In the genomic region with DNA sequence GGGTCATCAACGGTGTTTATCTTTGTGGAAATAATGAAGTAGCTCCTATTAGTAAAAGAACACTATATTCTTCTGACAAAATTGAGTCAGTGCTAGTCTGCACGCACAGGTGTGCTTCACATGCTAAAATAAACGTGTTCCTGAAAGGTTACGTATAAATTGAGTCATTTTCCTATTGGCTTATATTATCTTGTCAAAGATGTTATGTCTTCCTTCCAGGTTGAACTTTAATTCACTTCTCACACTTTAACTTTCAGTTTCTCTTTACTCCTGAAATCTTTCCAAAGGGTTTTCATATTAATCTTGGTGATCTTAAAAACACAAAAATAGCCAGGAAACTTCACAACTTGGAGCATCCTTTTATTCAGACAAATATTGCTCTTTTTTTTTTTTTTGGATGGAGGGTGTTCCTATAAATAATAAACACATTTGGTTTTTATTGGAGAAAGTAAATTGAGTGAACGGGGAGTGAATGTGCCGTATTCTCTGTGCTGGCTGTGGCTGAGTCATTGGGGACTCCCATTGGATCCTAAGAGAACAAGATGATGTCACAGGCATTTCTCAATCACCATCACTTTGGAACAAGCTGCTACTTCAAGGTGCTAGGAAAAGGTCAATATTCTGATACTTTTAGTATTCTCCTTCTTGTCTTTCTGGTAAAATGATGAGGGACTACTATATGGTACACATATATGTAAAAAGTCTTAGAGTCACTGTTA, we compare ENCODE assay signal across 10 cellular contexts.
DNase-seq lines count a peak whose midpoint lies in the region; ATAC-seq, FAIRE-seq and TF ChIP-seq lines count a peak whose summit lies in the region.
"Had no signal": no experiment of that assay in that cellular context is flagged by ENCODE, and none has a peak within 500 bp of the region (broad histone marks: within the 10 kb centered on the region; RNA-seq: fewer than 3 reads in every experiment).

No MANE protein-coding gene starts in this region.

- H3K4me3 ChIP-seq in K562 (no peak overlapping the region), hepatocyte (no peak overlapping the region), subcutaneous abdominal adipose tissue (ENCODE audit: low read depth in 1 of 5, low read length in 5 of 5) (peak overlapping the region; percentile 44 to 52 (median 50))

- H3K36me3 ChIP-seq in K562 (ENCODE audit: control insufficient read depth, insufficient read depth, low read length), result no peaks in the 10 kb centered on the region
- no peaks in the 10 kb centered on the region for H3K36me3 ChIP-seq in hepatocyte (replicated peaks; ENCODE audit: insufficient read depth, low read depth)
- H3K36me3 ChIP-seq in subcutaneous abdominal adipose tissue (ENCODE audit: control insufficient read depth in 5 of 5, insufficient read depth in 5 of 5, low read length in 5 of 5), result no peaks in the 10 kb centered on the region

- BruUV-seq in K562 (replicated peaks; lab: Mats Ljungman, UMichigan), result no TSS peak

- H3K4me3 Mint-ChIP-seq in mesothelial cell of epicardium, result no peak overlapping the region
- no peak overlapping the region for H3K4me3 Mint-ChIP-seq in glutamatergic neuron (ENCODE audit: unreplicated experiment)

- no peak overlapping the region for H3K9ac ChIP-seq in K562 (ENCODE audit: insufficient read depth in 1 of 2, low read depth in 2 of 2, low read length in 2 of 2)
- H3K9ac ChIP-seq in subcutaneous abdominal adipose tissue (ENCODE audit: low read length in 5 of 5), result no peak overlapping the region

- H3K27me3 ChIP-seq in K562 (ENCODE audit: control insufficient read depth in 2 of 2, insufficient read depth in 2 of 2, low read length in 2 of 2) (no peaks in the 10 kb centered on the region), hepatocyte (no peaks in the 10 kb centered on the region), subcutaneous abdominal adipose tissue (ENCODE audit: control insufficient read depth in 5 of 5, insufficient read depth in 4 of 5, low read length in 5 of 5) (no peaks in the 10 kb centered on the region)

- TF ChIP-seq CTCF in K562 (IDR thresholded peaks at IDR 0.05 in 2 of 3, conservative IDR thresholded peaks at IDR 0.05 in 1 of 3; ENCODE audit: insufficient read depth in 2 of 3, low read depth in 1 of 3, low read length in 3 of 3) (no peak), hepatocyte (IDR thresholded peaks at IDR 0.05; ENCODE audit: poor library complexity) (no peak), mesothelial cell of epicardium (IDR thresholded peaks at IDR 0.05; ENCODE audit: unreplicated experiment) (no peak), glutamatergic neuron (IDR thresholded peaks at IDR 0.05; ENCODE audit: partially characterized antibody, unreplicated experiment) (no peak)

- FAIRE-seq in K562 (lab: Jason Lieb, UNC), result no peak
- FAIRE-seq: GM18507 had no signal

- DNase-seq in HT1080 (ENCODE audit: low read depth) (peak; percentile 75), K562 (ENCODE audit: extremely low read depth in 1 of 4, low spot score in 3 of 4) (peak in 1 of 4 experiments; percentile 20), hepatocyte (ENCODE audit: low spot score) (peak; percentile 61), mesothelial cell of epicardium (ENCODE audit: low spot score in 2 of 2, unreplicated experiment in 2 of 2) (no peak), glutamatergic neuron (no peak), AML-193 (lab: John Stamatoyannopoulos, UW) (no peak)
- DNase-seq: NCI-H526 treated with DMSO at 0.1 percent for 48 hours had no signal

- no peaks in the 10 kb centered on the region for H3K27me3 Mint-ChIP-seq in mesothelial cell of epicardium (ENCODE audit: low read depth)
- peaks cover 7% of the 10 kb centered on the region for H3K27me3 Mint-ChIP-seq in glutamatergic neuron (ENCODE audit: unreplicated experiment)

- no peaks in the 10 kb centered on the region for H4K20me1 ChIP-seq in K562 (replicated peaks; ENCODE audit: control insufficient read depth, insufficient read depth, low read length)
- H4K20me1 ChIP-seq in hepatocyte (ENCODE audit: insufficient read depth, poor library complexity, severe bottlenecking), result no peaks in the 10 kb centered on the region

- no peak for TF ChIP-seq POLR2A in K562 (conservative IDR thresholded peaks at IDR 0.05)

- H3K9me3 ChIP-seq in K562 (replicated peaks; ENCODE audit: control insufficient read depth, insufficient read depth, low read depth, low read length) (no peaks in the 10 kb centered on the region), hepatocyte (ENCODE audit: low read depth) (no peaks in the 10 kb centered on the region), subcutaneous abdominal adipose tissue (ENCODE audit: control insufficient read depth in 5 of 5, low read length in 5 of 5) (peaks cover 0 to 2% (median 0%) of the 10 kb centered on the region in 5 donors)

- TF ChIP-seq RAD21 in K562 (CRISPR knock-in tag; conservative IDR thresholded peaks at IDR 0.05 in 1 of 2, IDR thresholded peaks at IDR 0.05 in 1 of 2), result no peak

- no peaks in the 10 kb centered on the region for H3K9me1 ChIP-seq in K562 (ENCODE audit: control insufficient read depth, insufficient read depth, low read length)

- peaks cover 5% of the 10 kb centered on the region for H3K36me3 Mint-ChIP-seq in mesothelial cell of epicardium
- peaks cover 9% of the 10 kb centered on the region for H3K36me3 Mint-ChIP-seq in glutamatergic neuron (ENCODE audit: unreplicated experiment)

- H3K79me2 ChIP-seq in K562 (ENCODE audit: control insufficient read depth, insufficient read depth, low read length) (no peaks in the 10 kb centered on the region), hepatocyte (no peaks in the 10 kb centered on the region)

- H3K4me2 ChIP-seq in K562 (ENCODE audit: insufficient read depth, low read length) (peak overlapping the region; percentile 39; the same call in 1 of the 2 replicates), hepatocyte (peak overlapping the region; percentile 61)

- H3K27ac ChIP-seq in K562 (ENCODE audit: extremely low read depth, low read depth, low read length) (no peak overlapping the region), hepatocyte (peak overlapping the region; percentile 8), subcutaneous abdominal adipose tissue (ENCODE audit: low read depth, low read length) (peak overlapping the region; percentile 10)

- no peak for ATAC-seq in K562
- no peak for ATAC-seq in HG02884 (IDR thresholded peaks at IDR 0.05; ENCODE audit: unreplicated experiment)

- intact Hi-C loops in K562 (cut with micrococcal nuclease), result no loop called here

- H3K4me1 ChIP-seq in K562 (replicated peaks in 1 of 2; ENCODE audit: control insufficient read depth in 2 of 2, insufficient read depth in 2 of 2, low read length in 2 of 2), result peaks cover 0 to 7% of the 10 kb centered on the region in 2 experiments; a peak in 1 of 5 replicates
- peaks cover 14% of the 10 kb centered on the region for H3K4me1 ChIP-seq in hepatocyte (ENCODE audit: insufficient read depth)
- H3K4me1 ChIP-seq in subcutaneous abdominal adipose tissue (ENCODE audit: control insufficient read depth in 5 of 5, insufficient read depth in 5 of 5, low read length in 5 of 5), result peaks cover 0 to 6% (median 4%) of the 10 kb centered on the region in 5 donors

- H2AFZ ChIP-seq in K562 (ENCODE audit: low read depth, low read length), result peak overlapping the region; percentile 40; the same call in 1 of the 2 replicates
- H2AFZ ChIP-seq in hepatocyte, result no peak overlapping the region

- H3K27ac Mint-ChIP-seq in mesothelial cell of epicardium (no peak overlapping the region), glutamatergic neuron (ENCODE audit: unreplicated experiment) (no peak overlapping the region)

- TF ChIP-seq EP300 in K562 (IDR thresholded peaks at IDR 0.05; ENCODE audit: low read length), result no peak

- POLR2A ChIA-PET in K562 (lab: Yijun Ruan, JAX), result no interaction called here

- H3K4me1 Mint-ChIP-seq in mesothelial cell of epicardium (peaks cover 14% of the 10 kb centered on the region), glutamatergic neuron (ENCODE audit: low read depth, unreplicated experiment) (peaks cover 24% of the 10 kb centered on the region)

- in situ Hi-C loops in K562 (cut with MboI), result no loop called here

- WGBS in K562 (ENCODE audit: insufficient coverage, low coverage, missing lambda C conversion rate), result 42% methylated on average over 6 of the region's 6 CpGs
- 76% methylated on average over 6 of the region's 6 CpGs for WGBS in hepatocyte (ENCODE audit: low lambda C conversion rate, missing lambda C conversion rate)

- H3K9me2 ChIP-seq in hepatocyte (replicated peaks; ENCODE audit: insufficient read depth), result no peaks in the 10 kb centered on the region

- H3K9me3 Mint-ChIP-seq in mesothelial cell of epicardium (peaks cover 17% of the 10 kb centered on the region), glutamatergic neuron (ENCODE audit: unreplicated experiment) (peaks cover 4% of the 10 kb centered on the region)

- CTCF ChIA-PET in K562 (lab: Yijun Ruan, JAX; ENCODE audit: low intra/inter-chr PET ratio), result no interaction called here

TF ChIP-seq in K562, 482 proteins besides CTCF, POLR2A, EP300 and RAD21 (continues in another document):
- TF ChIP-seq NCOR1 (IDR thresholded peaks at IDR 0.05), result no peak
- TF ChIP-seq ATF7 (IDR thresholded peaks at IDR 0.05), result peak; percentile 72
- no peak for TF ChIP-seq NEUROD1 (IDR thresholded peaks at IDR 0.05; ENCODE audit: borderline replicate concordance, low read depth, low read length, partially characterized antibody)
- 0 out of 2 replicates have a peak, but pooled peaks have one; percentile 38 for TF ChIP-seq MAFG (tag; conservative IDR thresholded peaks at IDR 0.05)
- TF ChIP-seq, protein P1, sequence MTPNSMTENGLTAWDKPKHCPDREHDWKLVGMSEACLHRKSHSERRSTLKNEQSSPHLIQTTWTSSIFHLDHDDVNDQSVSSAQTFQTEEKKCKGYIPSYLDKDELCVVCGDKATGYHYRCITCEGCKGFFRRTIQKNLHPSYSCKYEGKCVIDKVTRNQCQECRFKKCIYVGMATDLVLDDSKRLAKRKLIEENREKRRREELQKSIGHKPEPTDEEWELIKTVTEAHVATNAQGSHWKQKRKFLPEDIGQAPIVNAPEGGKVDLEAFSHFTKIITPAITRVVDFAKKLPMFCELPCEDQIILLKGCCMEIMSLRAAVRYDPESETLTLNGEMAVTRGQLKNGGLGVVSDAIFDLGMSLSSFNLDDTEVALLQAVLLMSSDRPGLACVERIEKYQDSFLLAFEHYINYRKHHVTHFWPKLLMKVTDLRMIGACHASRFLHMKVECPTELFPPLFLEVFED (CRISPR knock-in tag; conservative IDR thresholded peaks at IDR 0.05), result no peak
- TF ChIP-seq ZC3H8 (IDR thresholded peaks at IDR 0.05), result no peak
- TF ChIP-seq, protein P2, sequence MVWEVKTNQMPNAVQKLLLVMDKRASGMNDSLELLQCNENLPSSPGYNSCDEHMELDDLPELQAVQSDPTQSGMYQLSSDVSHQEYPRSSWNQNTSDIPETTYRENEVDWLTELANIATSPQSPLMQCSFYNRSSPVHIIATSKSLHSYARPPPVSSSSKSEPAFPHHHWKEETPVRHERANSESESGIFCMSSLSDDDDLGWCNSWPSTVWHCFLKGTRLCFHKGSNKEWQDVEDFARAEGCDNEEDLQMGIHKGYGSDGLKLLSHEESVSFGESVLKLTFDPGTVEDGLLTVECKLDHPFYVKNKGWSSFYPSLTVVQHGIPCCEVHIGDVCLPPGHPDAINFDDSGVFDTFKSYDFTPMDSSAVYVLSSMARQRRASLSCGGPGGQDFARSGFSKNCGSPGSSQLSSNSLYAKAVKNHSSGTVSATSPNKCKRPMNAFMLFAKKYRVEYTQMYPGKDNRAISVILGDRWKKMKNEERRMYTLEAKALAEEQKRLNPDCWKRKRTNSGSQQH (CRISPR knock-in tag; IDR thresholded peaks at IDR 0.05), result no peak

Comparison
In these comparisons a context has a peak if more than half of its experiments do, and no peak if none do; other contexts are left out.
1. DNase-seq: peak in HT1080 (single experiment) and hepatocyte (single experiment); none in mesothelial cell of epicardium (0 of 2), glutamatergic neuron (single experiment) and AML-193 (0 of 2).
2. H3K4me3 ChIP-seq: peak in subcutaneous abdominal adipose tissue (5 of 5); none in K562 (single experiment) and hepatocyte (single experiment).